ENCODE assay signal across 26 cellular contexts in the genomic region with DNA sequence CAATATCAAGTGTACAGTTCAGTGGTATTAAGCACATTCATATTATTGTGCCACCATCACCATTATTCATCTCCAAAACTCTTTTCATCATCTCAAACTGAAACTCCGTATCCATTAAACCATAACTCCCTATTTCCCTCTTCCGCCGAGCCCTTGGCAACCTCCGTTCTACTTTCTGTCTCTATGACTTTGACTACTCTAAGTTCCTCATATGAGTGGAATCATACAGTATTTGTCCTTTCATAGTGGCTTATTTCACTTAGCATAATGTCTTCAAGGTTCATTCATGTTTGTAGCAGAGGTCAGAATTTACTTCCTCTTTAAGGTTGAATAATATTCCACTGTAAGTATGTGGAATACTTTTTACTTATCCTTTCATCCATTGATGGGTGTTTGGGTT.
"Had no signal": no experiment of that assay in that cellular context is flagged by ENCODE, and none has a peak within 500 bp of the region (broad histone marks: within the 10 kb centered on the region; RNA-seq: fewer than 3 reads in every experiment).

No MANE protein-coding gene starts in this region.

- H3K4me1 ChIP-seq: colonic mucosa, psoas muscle, sigmoid colon had no signal

- FAIRE-seq: keratinocyte had no signal

- H3K27ac ChIP-seq: colonic mucosa, epithelial cell of prostate, gastrocnemius medialis, ovary, psoas muscle, sigmoid colon, thoracic aorta, transverse colon had no signal

- H3K4me3 ChIP-seq: colonic mucosa, gastrocnemius medialis, lung, ovary, psoas muscle, sigmoid colon, thoracic aorta, transverse colon had no signal

- H3K36me3 ChIP-seq: colonic mucosa, gastrocnemius medialis, ovary, sigmoid colon, thoracic aorta, transverse colon had no signal

- H3K27me3 ChIP-seq: colonic mucosa, gastrocnemius medialis, ovary, sigmoid colon had no signal

- H3K4me1 Mint-ChIP-seq: endodermal cell had no signal

- H3K9me3 Mint-ChIP-seq: dendritic cell treated with granulocyte-macrophage colony-stimulating factor and Interleukin-4, amounts not matched to agents 40 ng/mL and 50 ng/mL, for 4 days; endodermal cell; memory B cell; stimulated activated effector memory CD8-positive, alpha-beta T cell treated with anti-CD3 and anti-CD28 coated beads, Interleukin-12 subunit alpha, Interleukin-12 subunit beta, amount 100 ng/mL, for 72 hours; stimulated activated naive CD8-positive, alpha-beta T cell treated with anti-CD3 and anti-CD28 coated beads, Interleukin-15, Interleukin-2, amounts not matched to agents 100 ng/mL and 50 ng/mL, for 24 hours had no signal

- ATAC-seq: esophagus mucosa; gastrocnemius medialis; left ventricle myocardium superior; natural killer cell; psoas muscle; right cardiac atrium; stimulated activated effector memory CD8-positive, alpha-beta T cell treated with anti-CD3 and anti-CD28 coated beads, Interleukin-12 subunit alpha, Interleukin-12 subunit beta, amount 100 ng/mL, for 72 hours had no signal

- H3K27ac Mint-ChIP-seq: dendritic cell treated with granulocyte-macrophage colony-stimulating factor and Interleukin-4, amounts not matched to agents 40 ng/mL and 50 ng/mL, for 4 days; endodermal cell; memory B cell; natural killer cell; stimulated activated effector memory CD8-positive, alpha-beta T cell treated with anti-CD3 and anti-CD28 coated beads, Interleukin-12 subunit alpha, Interleukin-12 subunit beta, amount 100 ng/mL, for 72 hours; stimulated activated naive CD8-positive, alpha-beta T cell treated with anti-CD3 and anti-CD28 coated beads, Interleukin-15, Interleukin-2, amounts not matched to agents 100 ng/mL and 50 ng/mL, for 24 hours had no signal

- H3K36me3 Mint-ChIP-seq: memory B cell; natural killer cell; stimulated activated effector memory CD8-positive, alpha-beta T cell treated with anti-CD3 and anti-CD28 coated beads, Interleukin-12 subunit alpha, Interleukin-12 subunit beta, amount 100 ng/mL, for 72 hours had no signal

- H3K27me3 Mint-ChIP-seq: dendritic cell treated with granulocyte-macrophage colony-stimulating factor and Interleukin-4, amounts not matched to agents 40 ng/mL and 50 ng/mL, for 4 days; memory B cell; stimulated activated naive CD8-positive, alpha-beta T cell treated with anti-CD3 and anti-CD28 coated beads, Interleukin-15, Interleukin-2, amounts not matched to agents 100 ng/mL and 50 ng/mL, for 24 hours had no signal

- DNase-seq: colonic mucosa; effector CD8-positive, alpha-beta T cell; endodermal cell; foreskin fibroblast; gastrocnemius medialis; head of caudate nucleus; left ventricle myocardium superior; natural killer cell; occipital lobe; ovary; posterior cingulate gyrus; psoas muscle; right cardiac atrium; sigmoid colon; stimulated activated CD4-positive, alpha-beta T cell treated with anti-CD3 and anti-CD28 coated beads, Interleukin-2, amount 100 ng/mL, for 24 hours; stimulated activated CD4-positive, alpha-beta T cell treated with anti-CD3 and anti-CD28 coated beads, Interleukin-4, amount 100 ng/mL, for 24 hours; transverse colon had no signal

- H3K4me3 Mint-ChIP-seq: dendritic cell treated with granulocyte-macrophage colony-stimulating factor and Interleukin-4, amounts not matched to agents 40 ng/mL and 50 ng/mL, for 4 days; endodermal cell; memory B cell; natural killer cell; stimulated activated effector memory CD8-positive, alpha-beta T cell treated with anti-CD3 and anti-CD28 coated beads, Interleukin-12 subunit alpha, Interleukin-12 subunit beta, amount 100 ng/mL, for 72 hours; stimulated activated naive CD8-positive, alpha-beta T cell treated with anti-CD3 and anti-CD28 coated beads, Interleukin-15, Interleukin-2, amounts not matched to agents 100 ng/mL and 50 ng/mL, for 24 hours had no signal

- H3K9me3 ChIP-seq: colonic mucosa, gastrocnemius medialis, ovary, psoas muscle, sigmoid colon, thoracic aorta, transverse colon had no signal
